ENCODE assay signal across 8 cellular contexts in genomic region chr5:159337291-159337974, GRCh38. TPM values are rescaled to one million over a fixed set of nuclear protein-coding genes. Genes with fewer than 3 reads are reported as not detected.
DNase-seq lines count a peak whose midpoint lies in the region; ATAC-seq and TF ChIP-seq lines count a peak whose summit lies in the region.

No MANE protein-coding gene starts in this region.

- TF ChIP-seq POLR2A in vagina (IDR thresholded peaks at IDR 0.05) = no peak

- no peaks in the 10 kb centered on the region for H3K36me3 ChIP-seq in SJSA1
- no peaks in the 10 kb centered on the region for H3K36me3 ChIP-seq in adipocyte (ENCODE audit: control insufficient read depth, insufficient read depth, low read length, severe bottlenecking)
- H3K36me3 ChIP-seq in vagina = no peaks in the 10 kb centered on the region
- no peaks in the 10 kb centered on the region for H3K36me3 ChIP-seq in aorta (ENCODE audit: control insufficient read depth in 1 of 2, insufficient read depth in 2 of 2, low read length in 1 of 2)

- intact Hi-C loops in vagina (cut with DNase I) = no loop called here
- intact Hi-C loops in aorta (cut with DNase I) = no loop called here

- no peaks in the 10 kb centered on the region for H3K27me3 Mint-ChIP-seq in natural killer cell treated with Interleukin-12 subunit alpha and Interleukin-12 subunit beta and Interleukin-15 and Interleukin-18, amount 100 ng/mL, for 72 hours

- peaks cover 6% of the 10 kb centered on the region for H3K36me3 Mint-ChIP-seq in natural killer cell treated with Interleukin-12 subunit alpha and Interleukin-12 subunit beta and Interleukin-15 and Interleukin-18, amount 100 ng/mL, for 72 hours

- no peaks in the 10 kb centered on the region for H3K9me3 ChIP-seq in SJSA1 (replicated peaks)
- no peaks in the 10 kb centered on the region for H3K9me3 ChIP-seq in adipocyte (ENCODE audit: control insufficient read depth, low read length)
- no peaks in the 10 kb centered on the region for H3K9me3 ChIP-seq in vagina
- H3K9me3 ChIP-seq in aorta (ENCODE audit: control insufficient read depth, low read length) = no peaks in the 10 kb centered on the region

- H3K27ac Mint-ChIP-seq in natural killer cell treated with Interleukin-12 subunit alpha and Interleukin-12 subunit beta and Interleukin-15 and Interleukin-18, amount 100 ng/mL, for 72 hours = peak overlapping the region; percentile 14 to 48

- H3K9ac ChIP-seq in adipocyte (ENCODE audit: low read length) = no peak overlapping the region

- peak overlapping the region; percentile 47 for H3K4me3 Mint-ChIP-seq in natural killer cell treated with Interleukin-12 subunit alpha and Interleukin-12 subunit beta and Interleukin-15 and Interleukin-18, amount 100 ng/mL, for 72 hours

- H3K4me3 ChIP-seq in SJSA1 = no peak overlapping the region
- no peak overlapping the region for H3K4me3 ChIP-seq in adipocyte (ENCODE audit: low read length)
- H3K4me3 ChIP-seq in vagina = no peak overlapping the region
- H3K4me3 ChIP-seq in aorta (ENCODE audit: low read length in 2 of 2) = no peak overlapping the region

- H3K27me3 ChIP-seq in SJSA1 (replicated peaks) = no peaks in the 10 kb centered on the region
- no peaks in the 10 kb centered on the region for H3K27me3 ChIP-seq in adipocyte (replicated peaks; ENCODE audit: control insufficient read depth, insufficient read depth, low read length)
- H3K27me3 ChIP-seq in vagina = no peaks in the 10 kb centered on the region
- H3K27me3 ChIP-seq in aorta (ENCODE audit: control insufficient read depth in 1 of 2, insufficient read depth in 2 of 2, low read length in 1 of 2) = no peaks in the 10 kb centered on the region

- H3K4me1 Mint-ChIP-seq in natural killer cell treated with Interleukin-12 subunit alpha and Interleukin-12 subunit beta and Interleukin-15 and Interleukin-18, amount 100 ng/mL, for 72 hours (ENCODE audit: low read depth in 2 of 2) = peaks cover 57 to 66% of the 10 kb centered on the region in 2 donors

- WGBS in aorta, 2 donors = 48 to 52% methylated on average over 1 of the region's 1 CpG

- peaks cover 8% of the 10 kb centered on the region for H3K9me3 Mint-ChIP-seq in natural killer cell treated with Interleukin-12 subunit alpha and Interleukin-12 subunit beta and Interleukin-15 and Interleukin-18, amount 100 ng/mL, for 72 hours

- no peak for TF ChIP-seq CTCF in vagina (IDR thresholded peaks at IDR 0.05)

- ATAC-seq in natural killer cell treated with Interleukin-12 subunit alpha and Interleukin-12 subunit beta and Interleukin-15 and Interleukin-18, amount 100 ng/mL, for 72 hours = peak; percentile 60 to 65
- ATAC-seq in aorta (ENCODE audit: low FRiP score) = no peak

- H3K27ac ChIP-seq in SJSA1 (peak overlapping the region; percentile 88), vagina (no peak overlapping the region), aorta (ENCODE audit: low read depth in 1 of 2, low read length in 2 of 2) (no peak overlapping the region)

- peak; percentile 45 for DNase-seq in H4 (ENCODE audit: low spot score)
- DNase-seq in SJSA1 (ENCODE audit: low read depth in 1 of 2, low spot score in 2 of 2) = peak; percentile 66 to 75
- DNase-seq in adipocyte (ENCODE audit: low read depth) = peak; percentile 62
- no peak for DNase-seq in natural killer cell treated with Interleukin-12 subunit alpha and Interleukin-12 subunit beta and Interleukin-15 and Interleukin-18, amount 100 ng/mL, for 72 hours (ENCODE audit: low spot score)
- DNase-seq in SK-N-DZ (ENCODE audit: low spot score) = no peak
- no peak for DNase-seq in NCI-H524 (lab: John Stamatoyannopoulos, UW)
- no peak for DNase-seq in vagina (ENCODE audit: extremely low spot score in 2 of 2)
- DNase-seq in aorta = no peak

- H3K4me1 ChIP-seq in SJSA1 (replicated peaks) = peaks cover 65% of the 10 kb centered on the region
- H3K4me1 ChIP-seq in adipocyte (ENCODE audit: control insufficient read depth, insufficient read depth, low read length) = peaks cover 9% of the 10 kb centered on the region
- H3K4me1 ChIP-seq in vagina = peaks cover 15% of the 10 kb centered on the region
- H3K4me1 ChIP-seq in aorta (ENCODE audit: control insufficient read depth in 1 of 2, insufficient read depth in 2 of 2, low read length in 2 of 2) = peaks cover 0 to 2% of the 10 kb centered on the region in 2 donors

RNA-seq across cellular contexts. Expression of gene IL12B, which starts 7.1 kb away (rescaled TPM):
- total RNA-seq in H4 (2014; rRNA removed; shearing (Covaris generic)) = not detected in 2 replicates
- total RNA-seq in SJSA1 (2014; rRNA removed; shearing (Covaris generic)) = 0.05 TPM in 1 of 2 replicates, not detected in the other
- total RNA-seq in natural killer cell treated with Interleukin-12 subunit alpha and Interleukin-12 subunit beta and Interleukin-15 and Interleukin-18, amount 100 ng/mL, for 72 hours = 1 to 10 TPM in 1 of 2 donors, under 1 TPM in 1; 0.36 to 3.2 TPM
- not detected in 2 replicates for polyA plus RNA-seq in SK-N-DZ (2014; cell fraction: cytosol; rRNA removed)
- not detected in 2 replicates for polyA plus RNA-seq in SK-N-DZ (2014; cell fraction: nucleus; rRNA removed)
- total RNA-seq in vagina (not detected), aorta (not detected)
- not detected for polyA plus RNA-seq in aorta

Comparison
In these comparisons a context has a peak if more than half of its experiments do, and no peak if none do; other contexts are left out.
1. DNase-seq: peak in H4 (single experiment), SJSA1 (2 of 2) and adipocyte (single experiment); none in natural killer cell treated with Interleukin-12 subunit alpha and Interleukin-12 subunit beta and Interleukin-15 and Interleukin-18, amount 100 ng/mL, for 72 hours (single experiment), SK-N-DZ (single experiment), NCI-H524 (0 of 2), vagina (0 of 2) and aorta (0 of 2).